8 cellular contexts compared by ENCODE assay signal in the genomic region with DNA sequence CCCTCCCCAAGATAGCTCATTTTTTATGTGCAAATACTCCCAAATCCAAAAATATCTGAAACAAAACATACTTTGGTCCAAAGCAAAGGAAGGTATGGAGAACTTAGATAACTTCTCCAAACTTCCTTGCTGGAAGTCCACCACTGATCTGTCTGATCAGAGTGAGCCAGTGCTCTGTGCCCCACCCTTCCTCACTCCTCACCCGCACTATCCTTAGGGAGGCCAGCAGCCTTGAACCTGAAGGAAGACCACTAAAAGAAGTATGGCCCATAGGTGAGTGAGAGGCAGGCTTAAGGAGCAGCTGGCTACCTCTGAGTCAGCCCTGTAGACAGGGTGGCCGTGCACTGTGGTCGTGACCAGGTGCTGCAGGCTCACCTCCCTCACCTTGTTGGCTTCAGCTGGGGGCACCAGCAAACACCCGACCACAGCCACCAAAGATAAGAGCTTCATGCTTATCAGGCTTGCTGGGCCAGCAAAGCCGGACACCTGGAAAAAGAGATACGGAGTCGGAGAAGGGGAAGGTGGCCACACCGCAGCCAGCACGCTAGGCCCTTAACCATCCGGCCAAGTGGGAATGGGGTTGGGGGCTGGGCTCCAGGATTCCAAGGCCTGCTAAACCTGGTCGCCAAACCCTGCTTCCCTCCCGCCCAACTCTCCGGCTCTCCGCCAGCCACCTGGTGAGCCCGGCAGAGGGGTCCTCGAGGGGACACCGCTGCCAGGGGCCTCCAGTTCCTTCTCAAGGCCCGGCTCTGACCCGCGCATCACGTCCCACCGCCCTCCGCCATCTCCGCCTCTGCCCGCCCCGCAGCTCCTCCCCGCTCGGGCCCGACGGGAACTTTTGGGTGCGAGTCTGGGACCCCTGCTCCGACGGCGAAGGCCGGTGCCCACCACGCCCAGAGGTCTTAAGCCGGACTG. TPM values are rescaled to one million over a fixed set of nuclear protein-coding genes. Genes with fewer than 3 reads are reported as not detected.
DNase-seq lines count a peak whose midpoint lies in the region; ATAC-seq, FAIRE-seq and TF ChIP-seq lines count a peak whose summit lies in the region.

No MANE protein-coding gene starts in this region.

- H3K36me3 ChIP-seq in CD4-positive, alpha-beta memory T cell (ENCODE audit: insufficient read depth, low read length): no peaks in the 10 kb centered on the region
- H3K36me3 ChIP-seq in bronchial epithelial cell (ENCODE audit: control insufficient read depth, insufficient read depth, low read length) (peaks cover 3% of the 10 kb centered on the region), mesodermal cell (ENCODE audit: control insufficient read depth, insufficient read depth, low read length) (peaks cover 39% of the 10 kb centered on the region), aorta (ENCODE audit: control insufficient read depth in 1 of 2, insufficient read depth in 2 of 2, low read length in 1 of 2) (no peaks in the 10 kb centered on the region)

- intact Hi-C loops in CD4-positive, alpha-beta memory T cell (cut with micrococcal nuclease): loop anchor here (1.0 to 5.0 kb wide), 3 partner anchors 17 to 131 kb away; a partner anchor contains a TSS
- intact Hi-C loops in aorta (cut with DNase I): loop anchor here in 1 of 2 donors (2.0 kb wide), 1 partner anchor 17 kb away; no protein-coding TSS in a partner anchor

- no peak for TF ChIP-seq CTCF in bronchial epithelial cell (IDR thresholded peaks at IDR 0.05; ENCODE audit: insufficient read depth, low read length, severe bottlenecking)

- 1 to 3% methylated on average over 29 to 31 of the region's 37 CpGs for WGBS in mesodermal cell (ENCODE audit: insufficient coverage in 2 of 2), 2 experiments
- 2 to 3% methylated on average over 37 of the region's 37 CpGs for WGBS in aorta, 2 donors

- H3K9me3 Mint-ChIP-seq in CD4-positive, alpha-beta memory T cell: no peaks in the 10 kb centered on the region

- no peak for DNase-seq in CD4-positive, alpha-beta memory T cell
- DNase-seq in NOMO-1 treated with DMSO at 0.1 percent for 48 hours (lab: John Stamatoyannopoulos, UW; ENCODE audit: unreplicated experiment): peak; percentile 69
- peak; percentile 25 for DNase-seq in bronchial epithelial cell (ENCODE audit: low read depth)
- DNase-seq in aorta: no peak
- DNase-seq in RPMI8226: no peak

- H3K4me3 Mint-ChIP-seq in CD4-positive, alpha-beta memory T cell: peak overlapping the region; percentile 88 to 96 (median 92)

- H3K27me3 Mint-ChIP-seq in CD4-positive, alpha-beta memory T cell: peaks cover 6 to 15% of the 10 kb centered on the region in 2 donors

- H3K4me3 ChIP-seq in CD4-positive, alpha-beta memory T cell (ENCODE audit: low read length in 2 of 2): peak overlapping the region; percentile 64 to 73
- H3K4me3 ChIP-seq in bronchial epithelial cell (ENCODE audit: low read depth, low read length) (peak overlapping the region; percentile 78), mesodermal cell (ENCODE audit: extremely low read depth, insufficient read depth, low read length, poor library complexity, severe bottlenecking) (peak overlapping the region; percentile 72), aorta (ENCODE audit: low read length in 2 of 2) (peak overlapping the region; percentile 57 to 97)

- POLR2A ChIA-PET in CD4-positive, alpha-beta memory T cell (lab: Charles Lee; ENCODE audit: partially characterized antibody): interaction anchor here (1.0 to 1.6 kb wide), 4 partner anchors 18 to 134 kb away, joined by 4 to 8 read pairs (median 6); a partner anchor contains a TSS

- CTCF ChIA-PET in CD4-positive, alpha-beta memory T cell (lab: Charles Lee; ENCODE audit: partially characterized antibody): interaction anchor here (0.7 to 2.6 kb wide), 6 partner anchors 17 to 134 kb away, joined by 3 to 11 read pairs (median 4); no protein-coding TSS in a partner anchor

- H3K4me1 ChIP-seq in CD4-positive, alpha-beta memory T cell (ENCODE audit: insufficient read depth, low read length): peaks cover 21% of the 10 kb centered on the region
- H3K4me1 ChIP-seq in mesodermal cell (ENCODE audit: control insufficient read depth, insufficient read depth, low read length, poor library complexity, severe bottlenecking) (peaks cover 5% of the 10 kb centered on the region), aorta (ENCODE audit: control insufficient read depth in 1 of 2, insufficient read depth in 2 of 2, low read length in 2 of 2) (no peaks in the 10 kb centered on the region)

- peaks cover 9 to 24% of the 10 kb centered on the region in 2 donors for H3K36me3 Mint-ChIP-seq in CD4-positive, alpha-beta memory T cell

- ATAC-seq in GM18870 (IDR thresholded peaks at IDR 0.05; ENCODE audit: unreplicated experiment) (peak; percentile 29), HG03025 (IDR thresholded peaks at IDR 0.05; ENCODE audit: low FRiP score, unreplicated experiment) (peak; percentile 70), aorta (ENCODE audit: low FRiP score) (peak; percentile 90)

- peaks cover 18 to 33% (median 22%) of the 10 kb centered on the region in 4 donors for H3K4me1 Mint-ChIP-seq in CD4-positive, alpha-beta memory T cell

- peak overlapping the region; percentile 48 for H3K27ac ChIP-seq in CD4-positive, alpha-beta memory T cell (ENCODE audit: low read depth, low read length)
- peak overlapping the region; percentile 37 for H3K27ac ChIP-seq in mesodermal cell (ENCODE audit: low read depth, low read length, severe bottlenecking)
- no peak overlapping the region for H3K27ac ChIP-seq in aorta (ENCODE audit: low read depth in 1 of 2, low read length in 2 of 2)

- no peaks in the 10 kb centered on the region for H3K9me3 ChIP-seq in CD4-positive, alpha-beta memory T cell (ENCODE audit: control insufficient read depth in 1 of 2, low read length in 2 of 2)
- no peaks in the 10 kb centered on the region for H3K9me3 ChIP-seq in mesodermal cell (ENCODE audit: control insufficient read depth, low read length)
- H3K9me3 ChIP-seq in aorta (ENCODE audit: control insufficient read depth, low read length): no peaks in the 10 kb centered on the region

- no peaks in the 10 kb centered on the region for H3K27me3 ChIP-seq in CD4-positive, alpha-beta memory T cell (ENCODE audit: insufficient read depth, low read length)
- peaks cover 7% of the 10 kb centered on the region for H3K27me3 ChIP-seq in bronchial epithelial cell (ENCODE audit: control insufficient read depth, insufficient read depth, low read length)
- no peaks in the 10 kb centered on the region for H3K27me3 ChIP-seq in aorta (ENCODE audit: control insufficient read depth in 1 of 2, insufficient read depth in 2 of 2, low read length in 1 of 2)

- H3K27ac Mint-ChIP-seq in CD4-positive, alpha-beta memory T cell: peak overlapping the region; percentile 89 to 94 (median 94)

- no peak for FAIRE-seq in bronchial epithelial cell (lab: Jason Lieb, UNC)

RNA-seq across cellular contexts. Expression of a gene that starts 0.5 kb away (rescaled TPM):
- 10 to 100 TPM; 20.6 to 21.1 TPM for total RNA-seq in CD4-positive, alpha-beta memory T cell
- polyA plus RNA-seq in CD4-positive, alpha-beta memory T cell: 10 to 100 TPM; 25.4 to 64.3 TPM
- 66.9 and 104 TPM in 2 replicates for total RNA-seq in bronchial epithelial cell
- polyA plus RNA-seq in mesodermal cell (2013, experiment 1 of 2): 134 TPM
- 118 TPM for polyA plus RNA-seq in mesodermal cell (2013, experiment 2 of 2)
- total RNA-seq in aorta: 10 to 100 TPM; 36.3 to 47.4 TPM
- 10 to 100 TPM; 43.1 to 77.7 TPM for polyA plus RNA-seq in aorta

RNA-seq across cellular contexts. Expression of a gene that starts 26.7 kb away (rescaled TPM):
- total RNA-seq in CD4-positive, alpha-beta memory T cell: under 1 TPM in 1 of 2 experiments, not detected in 1; 0.30 TPM
- not detected for polyA plus RNA-seq in CD4-positive, alpha-beta memory T cell
- total RNA-seq in bronchial epithelial cell: under 0.01 and 0.13 TPM in 2 replicates
- not detected for polyA plus RNA-seq in mesodermal cell (2013, experiment 1 of 2)
- not detected for polyA plus RNA-seq in mesodermal cell (2013, experiment 2 of 2)
- not detected for total RNA-seq in aorta
- under 1 TPM in 1 of 2 donors, not detected in 1; 0.28 TPM for polyA plus RNA-seq in aorta

RNA-seq across cellular contexts. Expression of a gene that starts 36.9 kb away (rescaled TPM):
- total RNA-seq in CD4-positive, alpha-beta memory T cell: not detected
- polyA plus RNA-seq in CD4-positive, alpha-beta memory T cell: not detected
- total RNA-seq in bronchial epithelial cell (under 0.01 and 0.26 TPM in 2 replicates), aorta (under 1 TPM; 0.12 to 0.19 TPM)
- polyA plus RNA-seq in mesodermal cell (2013, experiment 1 of 2): not detected
- not detected for polyA plus RNA-seq in mesodermal cell (2013, experiment 2 of 2)
- under 1 TPM; 0.03 to 0.50 TPM for polyA plus RNA-seq in aorta

RNA-seq across cellular contexts. Expression of a gene that starts 41.5 kb away (rescaled TPM):
- total RNA-seq in CD4-positive, alpha-beta memory T cell: not detected
- not detected for polyA plus RNA-seq in CD4-positive, alpha-beta memory T cell
- total RNA-seq in bronchial epithelial cell: not detected in 2 replicates
- polyA plus RNA-seq in mesodermal cell (2013, experiment 1 of 2): not detected
- polyA plus RNA-seq in mesodermal cell (2013, experiment 2 of 2): not detected
- not detected for total RNA-seq in aorta
- polyA plus RNA-seq in aorta: not detected

Comparison
In these comparisons a context has a peak if more than half of its experiments do, and no peak if none do; other contexts are left out.
1. DNase-seq: peak in NOMO-1 treated with DMSO at 0.1 percent for 48 hours (single experiment) and bronchial epithelial cell (single experiment); none in CD4-positive, alpha-beta memory T cell (0 of 5), aorta (0 of 2) and RPMI8226 (single experiment).
2. H3K27ac ChIP-seq: peak in CD4-positive, alpha-beta memory T cell (single experiment) and mesodermal cell (single experiment); none in aorta (0 of 2).
3. ATAC-seq: peak in every context shown above with its lines; median percentile 90 in aorta; 70 in HG03025; 29 in GM18870.
4. Peak in every context shown above with its lines, with median percentiles within 50 percentile points of each other: H3K4me3 ChIP-seq.